ENCODE assay signal across 8 cellular contexts in genomic region chr2:238513346-238513745, GRCh38.
DNase-seq lines count a peak whose midpoint lies in the region; ATAC-seq, FAIRE-seq and TF ChIP-seq lines count a peak whose summit lies in the region.

No MANE protein-coding gene starts in this region.

- dilution Hi-C loops in keratinocyte (cut with MboI; ENCODE audit: extremely low pct_ligation_motif_present, low sequenced_read_pairs) = no loop called here

- POLR2A ChIA-PET in activated CD4-positive, alpha-beta memory T cell treated with anti-CD3 and anti-CD28 coated beads, Interleukin-2, amount 10 ng/mL, durations not matched to agents 7 days and 5 days (lab: Charles Lee) = no interaction called here

- H3K36me3 ChIP-seq in KMS-11 (ENCODE audit: insufficient read depth) = no peaks in the 10 kb centered on the region
- no peaks in the 10 kb centered on the region for H3K36me3 ChIP-seq in keratinocyte (ENCODE audit: control insufficient read depth in 2 of 2, extremely low read depth in 1 of 2, insufficient read depth in 2 of 2, low read length in 2 of 2)

- no peak overlapping the region for H3K9ac ChIP-seq in KMS-11
- H3K9ac ChIP-seq in keratinocyte (ENCODE audit: control insufficient read depth, extremely low read depth, insufficient read depth, low read length) = no peak overlapping the region

- H3K4me1 ChIP-seq in KMS-11 (ENCODE audit: low read depth, poor library complexity, severe bottlenecking) (no peaks in the 10 kb centered on the region), keratinocyte (ENCODE audit: control insufficient read depth, extremely low read depth, insufficient read depth, low read length) (no peaks in the 10 kb centered on the region)

- H3K9me3 Mint-ChIP-seq in activated CD4-positive, alpha-beta memory T cell treated with anti-CD3 and anti-CD28 coated beads, Interleukin-2, amount 10 ng/mL, durations not matched to agents 7 days and 5 days = peaks cover 8% of the 10 kb centered on the region

- no peak overlapping the region for H3K4me3 ChIP-seq in KMS-11 (IDR thresholded peaks at IDR 0.05; ENCODE audit: insufficient read depth, low read depth, low read length)
- H3K4me3 ChIP-seq in keratinocyte (ENCODE audit: control insufficient read depth in 2 of 3, extremely low read depth in 1 of 3, insufficient read depth in 2 of 3, low read depth in 1 of 3, low read length in 3 of 3) = no peak overlapping the region

- H3K4me3 Mint-ChIP-seq in activated CD4-positive, alpha-beta memory T cell treated with anti-CD3 and anti-CD28 coated beads, Interleukin-2, amount 10 ng/mL, durations not matched to agents 7 days and 5 days = no peak overlapping the region

- no peak for ATAC-seq in GM21360 (IDR thresholded peaks at IDR 0.05; ENCODE audit: unreplicated experiment)

- H3K27me3 Mint-ChIP-seq in activated CD4-positive, alpha-beta memory T cell treated with anti-CD3 and anti-CD28 coated beads, Interleukin-2, amount 10 ng/mL, durations not matched to agents 7 days and 5 days = peaks cover 8% of the 10 kb centered on the region

- no peaks in the 10 kb centered on the region for H3K4me1 Mint-ChIP-seq in activated CD4-positive, alpha-beta memory T cell treated with anti-CD3 and anti-CD28 coated beads, Interleukin-2, amount 10 ng/mL, durations not matched to agents 7 days and 5 days

- CTCF ChIA-PET in activated CD4-positive, alpha-beta memory T cell treated with anti-CD3 and anti-CD28 coated beads, Interleukin-2, amount 10 ng/mL, durations not matched to agents 7 days and 5 days (lab: Charles Lee) = interaction anchor here (0.7 to 1.5 kb wide), 7 partner anchors 9 to 156 kb away, joined by 3 to 5 read pairs (median 3); no protein-coding TSS in a partner anchor

- no peak overlapping the region for H3K27ac Mint-ChIP-seq in activated CD4-positive, alpha-beta memory T cell treated with anti-CD3 and anti-CD28 coated beads, Interleukin-2, amount 10 ng/mL, durations not matched to agents 7 days and 5 days

- no peak for FAIRE-seq in keratinocyte (lab: Jason Lieb, UNC)

- TF ChIP-seq CTCF in KMS-11 (conservative IDR thresholded peaks at IDR 0.05; ENCODE audit: low read depth, low read length) (peak; percentile 61), keratinocyte (optimal IDR thresholded peaks at IDR 0.05 in 1 of 3, IDR thresholded peaks at IDR 0.05 in 1 of 3, conservative IDR thresholded peaks at IDR 0.05 in 1 of 3; ENCODE audit: extremely low read depth in 1 of 3, insufficient read depth in 2 of 3, low read length in 3 of 3) (peak; percentile 70 to 77 (median 74))

- no peak overlapping the region for H3K4me2 ChIP-seq in KMS-11
- H3K4me2 ChIP-seq in keratinocyte (ENCODE audit: control insufficient read depth, extremely low read depth, insufficient read depth, low read depth, low read length) = no peak overlapping the region

- H3K36me3 Mint-ChIP-seq in activated CD4-positive, alpha-beta memory T cell treated with anti-CD3 and anti-CD28 coated beads, Interleukin-2, amount 10 ng/mL, durations not matched to agents 7 days and 5 days (ENCODE audit: low read depth) = no peaks in the 10 kb centered on the region

- no peaks in the 10 kb centered on the region for H3K9me3 ChIP-seq in keratinocyte (ENCODE audit: control insufficient read depth, low read depth, low read length)

- H3K27me3 ChIP-seq in KMS-11 (ENCODE audit: insufficient read depth, low read depth) = no peaks in the 10 kb centered on the region; the same call in 1 of the 2 replicates
- peaks cover 11% of the 10 kb centered on the region for H3K27me3 ChIP-seq in keratinocyte (ENCODE audit: control insufficient read depth, extremely low read depth, insufficient read depth, low read length)

- H4K20me1 ChIP-seq in KMS-11 (ENCODE audit: insufficient read depth) (no peaks in the 10 kb centered on the region), keratinocyte (ENCODE audit: control insufficient read depth, extremely low read depth, insufficient read depth, low read length) (no peaks in the 10 kb centered on the region)

- H3K79me2 ChIP-seq in KMS-11 (ENCODE audit: insufficient read depth, low read depth) = no peaks in the 10 kb centered on the region
- H3K79me2 ChIP-seq in keratinocyte (ENCODE audit: control insufficient read depth, insufficient read depth, low read length) = no peaks in the 10 kb centered on the region

- H3K27ac ChIP-seq in KMS-11 (no peak overlapping the region), keratinocyte (ENCODE audit: control insufficient read depth, insufficient read depth, low read length) (no peak overlapping the region)

- no peaks in the 10 kb centered on the region for H3K9me1 ChIP-seq in keratinocyte (ENCODE audit: control insufficient read depth, extremely low read depth, insufficient read depth, low read length)

- peak; percentile 68 for DNase-seq in activated CD4-positive, alpha-beta T cell treated with anti-CD3 and anti-CD28 coated beads for 48 hours
- DNase-seq in activated CD4-positive, alpha-beta T cell treated with anti-CD3 and anti-CD28 coated beads, Interleukin-2, amount 50 U/mL, for 4 hours = no peak
- peak; percentile 37 for DNase-seq in activated CD4-positive, alpha-beta memory T cell treated with anti-CD3 and anti-CD28 coated beads, Interleukin-2, amount 10 ng/mL, durations not matched to agents 7 days and 5 days
- no peak for DNase-seq in keratinocyte (ENCODE audit: low read depth, low spot score)
- no peak for DNase-seq in ureter (ENCODE audit: low spot score)
- DNase-seq in NCI-H187 (lab: John Stamatoyannopoulos, UW) = no peak

- H2AFZ ChIP-seq in KMS-11 (ENCODE audit: low read depth) (no peak overlapping the region), keratinocyte (ENCODE audit: control insufficient read depth, low read length) (no peak overlapping the region)

Comparison
In these comparisons a context has a peak if more than half of its experiments do, and no peak if none do; other contexts are left out.
1. DNase-seq: peak in activated CD4-positive, alpha-beta T cell treated with anti-CD3 and anti-CD28 coated beads for 48 hours (single experiment) and activated CD4-positive, alpha-beta memory T cell treated with anti-CD3 and anti-CD28 coated beads, Interleukin-2, amount 10 ng/mL, durations not matched to agents 7 days and 5 days (single experiment); none in activated CD4-positive, alpha-beta T cell treated with anti-CD3 and anti-CD28 coated beads, Interleukin-2, amount 50 U/mL, for 4 hours (0 of 2), keratinocyte (single experiment), ureter (single experiment) and NCI-H187 (0 of 2).